8 cellular contexts compared by ENCODE assay signal in genomic region chr3:182979103-182979697, GRCh38. TPM values are rescaled to one million over a fixed set of nuclear protein-coding genes. Genes with fewer than 3 reads are reported as not detected.
DNase-seq lines count a peak whose midpoint lies in the region; ATAC-seq and TF ChIP-seq lines count a peak whose summit lies in the region.

No MANE protein-coding gene starts in this region.

- H3K27me3 ChIP-seq in HUES64 (ENCODE audit: insufficient read depth, low read length) (no peaks in the 10 kb centered on the region), tibial artery (no peaks in the 10 kb centered on the region)

- H3K9me3 ChIP-seq in HUES64 (ENCODE audit: insufficient read depth, low read depth, low read length), result no peaks in the 10 kb centered on the region
- H3K9me3 ChIP-seq in tibial artery, result no peaks in the 10 kb centered on the region

- no peaks in the 10 kb centered on the region for H3K9me3 Mint-ChIP-seq in CD14-positive monocyte
- no peaks in the 10 kb centered on the region for H3K9me3 Mint-ChIP-seq in activated naive CD8-positive, alpha-beta T cell treated with anti-CD3 and anti-CD28 coated beads, Interleukin-2, amount 50 U/mL, for 24 hours

- peak overlapping the region; percentile 95 for H3K4me3 Mint-ChIP-seq in CD14-positive monocyte
- H3K4me3 Mint-ChIP-seq in activated naive CD8-positive, alpha-beta T cell treated with anti-CD3 and anti-CD28 coated beads, Interleukin-2, amount 50 U/mL, for 24 hours, result peak overlapping the region; percentile 86

- TF ChIP-seq CTCF in CD14-positive monocyte (IDR thresholded peaks at IDR 0.05) (no peak), tibial artery (IDR thresholded peaks at IDR 0.05) (no peak)

- DNase-seq in CD14-positive monocyte (ENCODE audit: low spot score) (no peak), left lobe of liver (ENCODE audit: low spot score) (no peak), tibial artery (no peak), HPDE6-E6E7 (ENCODE audit: extremely low spot score) (no peak)
- DNase-seq in activated naive CD8-positive, alpha-beta T cell treated with anti-CD3 and anti-CD28 coated beads, Interleukin-2, amount 50 U/mL, for 24 hours, result no peak

- H3K27ac ChIP-seq in HUES64 (ENCODE audit: low read depth, low read length), result peak overlapping the region; percentile 73
- peak overlapping the region in 1 of 2 donors; percentile 92 for H3K27ac ChIP-seq in tibial artery

- 3% methylated on average over 10 of the region's 10 CpGs for WGBS in HUES64

- ATAC-seq in activated naive CD8-positive, alpha-beta T cell treated with anti-CD3 and anti-CD28 coated beads, Interleukin-2, amount 50 U/mL, for 24 hours, result no peak
- peak; percentile 2 for ATAC-seq in left lobe of liver
- no peak for ATAC-seq in HG02884 (IDR thresholded peaks at IDR 0.05; ENCODE audit: unreplicated experiment)
- no peak for ATAC-seq in GM21786 (IDR thresholded peaks at IDR 0.05; ENCODE audit: unreplicated experiment)

- H3K27me3 Mint-ChIP-seq in CD14-positive monocyte (ENCODE audit: low read depth in 3 of 3), result no peaks in the 10 kb centered on the region
- H3K27me3 Mint-ChIP-seq in activated naive CD8-positive, alpha-beta T cell treated with anti-CD3 and anti-CD28 coated beads, Interleukin-2, amount 50 U/mL, for 24 hours, result no peaks in the 10 kb centered on the region

- peak overlapping the region; percentile 81 for H3K9ac ChIP-seq in HUES64 (ENCODE audit: low read depth, low read length)

- peaks cover 36% of the 10 kb centered on the region for H3K4me1 Mint-ChIP-seq in CD14-positive monocyte
- peaks cover 22% of the 10 kb centered on the region for H3K4me1 Mint-ChIP-seq in activated naive CD8-positive, alpha-beta T cell treated with anti-CD3 and anti-CD28 coated beads, Interleukin-2, amount 50 U/mL, for 24 hours

- H3K4me1 ChIP-seq in HUES64 (ENCODE audit: insufficient read depth, low read length) (peaks cover 17% of the 10 kb centered on the region), tibial artery (peaks cover 0 to 20% (median 11%) of the 10 kb centered on the region in 4 donors)

- H3K4me3 ChIP-seq in HUES64 (ENCODE audit: low read length), result peak overlapping the region; percentile 94
- H3K4me3 ChIP-seq in tibial artery, result peak overlapping the region; percentile 98 to 100

- no peaks in the 10 kb centered on the region for H3K36me3 ChIP-seq in HUES64 (ENCODE audit: insufficient read depth, low read length)
- H3K36me3 ChIP-seq in tibial artery, result no peaks in the 10 kb centered on the region

- peak overlapping the region; percentile 79 to 94 (median 89) for H3K27ac Mint-ChIP-seq in CD14-positive monocyte
- H3K27ac Mint-ChIP-seq in activated naive CD8-positive, alpha-beta T cell treated with anti-CD3 and anti-CD28 coated beads, Interleukin-2, amount 50 U/mL, for 24 hours, result peak overlapping the region; percentile 80

- intact Hi-C loops in CD14-positive monocyte (cut with micrococcal nuclease) (no loop called here), tibial artery (cut with DNase I; ENCODE audit: low total_unique reads) (no loop called here)

- peaks cover 0 to 2% of the 10 kb centered on the region in 2 donors for H3K36me3 Mint-ChIP-seq in CD14-positive monocyte
- no peaks in the 10 kb centered on the region for H3K36me3 Mint-ChIP-seq in activated naive CD8-positive, alpha-beta T cell treated with anti-CD3 and anti-CD28 coated beads, Interleukin-2, amount 50 U/mL, for 24 hours (ENCODE audit: low read depth)

RNA-seq across cellular contexts. Expression of gene DCUN1D1, which starts 1.1 kb away (rescaled TPM):
- 10 to 100 TPM; 26.9 to 37.6 TPM for polyA plus RNA-seq in CD14-positive monocyte
- 28.7 TPM for polyA plus RNA-seq in HUES64 (2013, experiment 1 of 2)
- polyA plus RNA-seq in HUES64 (2013, experiment 2 of 2), result 31.8 TPM
- total RNA-seq in left lobe of liver, result 29.9 TPM
